In the genomic region with DNA sequence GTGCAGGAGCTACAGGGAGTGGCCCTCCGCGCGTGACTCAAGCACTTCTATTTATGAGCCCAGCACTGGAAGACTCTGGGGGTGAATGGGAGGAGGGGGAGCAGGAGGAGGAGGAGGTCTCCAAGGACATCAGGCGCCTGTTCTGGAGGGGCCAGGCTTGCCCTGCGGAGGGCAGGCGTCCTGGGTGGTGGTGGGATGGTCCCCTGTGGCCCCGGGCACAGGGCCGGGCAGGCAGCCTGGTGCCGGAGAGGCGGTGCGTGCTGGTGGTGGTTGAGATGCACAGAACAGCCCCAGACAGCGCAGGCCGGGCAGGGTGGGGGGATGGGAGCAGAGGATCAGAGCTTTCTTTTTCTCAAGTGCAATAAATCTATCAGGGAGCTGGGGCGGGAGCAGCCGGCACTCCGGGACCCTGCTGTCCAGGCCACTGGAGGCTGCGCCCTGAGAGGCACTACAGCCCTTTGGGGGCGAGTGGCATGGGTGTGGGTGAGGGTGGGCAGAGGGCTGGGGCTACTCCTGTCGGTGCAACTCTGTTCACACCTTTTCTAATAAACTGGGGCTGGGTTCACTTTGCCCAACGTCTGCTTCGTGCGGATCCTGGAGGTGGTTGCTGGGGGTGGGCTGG, we compare ENCODE assay signal across 21 cellular contexts.
"Had no signal": no experiment of that assay in that cellular context is flagged by ENCODE, and none has a peak within 500 bp of the region (broad histone marks: within the 10 kb centered on the region; RNA-seq: fewer than 3 reads in every experiment).

No MANE protein-coding gene starts in this region.

- H3K4me1 Mint-ChIP-seq: WTC11 had no signal

- H3K4me3 ChIP-seq: hepatocyte, left ventricle myocardium inferior, skin epidermis, transverse colon had no signal

- H3K27me3 Mint-ChIP-seq: activated T-helper 17 cell treated with anti-CD3 and anti-CD28 coated beads, Interleukin-2, amount 50 U/mL, for 72 hours; natural killer cell treated with Interleukin-12 subunit alpha and Interleukin-12 subunit beta and Interleukin-15 and Interleukin-18, amount 100 ng/mL, for 72 hours had no signal

- H3K9me3 ChIP-seq: left ventricle myocardium inferior, transverse colon had no signal

- DNase-seq: activated T-cell treated with anti-CD3 and anti-CD28 coated beads, Interleukin-2, amount 50 U/mL, for 1 hour; effector CD4-positive, alpha-beta T cell; foreskin keratinocyte; immature natural killer cell; kidney glomerular epithelial cell; left ventricle myocardium inferior; stimulated activated CD4-positive, alpha-beta T cell treated with anti-CD3 and anti-CD28 coated beads, Interleukin-1b, Interleukin-23, amount 100 ng/mL, for 48 hours; stimulated activated naive CD8-positive, alpha-beta T cell treated with anti-CD3 and anti-CD28 coated beads, Interleukin-15, amount 100 ng/mL, for 72 hours; T-helper 1 cell; T-helper 9 cell; transverse colon had no signal

- H3K27ac ChIP-seq: foreskin keratinocyte, hepatocyte, left ventricle myocardium inferior, parathyroid adenoma, transverse colon had no signal

- H3K9me3 Mint-ChIP-seq: activated naive CD4-positive, alpha-beta T cell treated with anti-CD3 and anti-CD28 coated beads, Interleukin-2, amount 50 U/mL, for 72 hours; activated T-helper 17 cell treated with anti-CD3 and anti-CD28 coated beads, Interleukin-2, amount 50 U/mL, for 72 hours; dendritic cell treated with granulocyte-macrophage colony-stimulating factor and Interleukin-4, amounts not matched to agents 40 ng/mL and 50 ng/mL, for 4 days; immature natural killer cell; natural killer cell treated with Interleukin-12 subunit alpha and Interleukin-12 subunit beta and Interleukin-15 and Interleukin-18, amount 100 ng/mL, for 72 hours; stimulated activated naive CD8-positive, alpha-beta T cell treated with anti-CD3 and anti-CD28 coated beads, Interleukin-15, amount 100 ng/mL, for 72 hours; WTC11 had no signal

- ATAC-seq: activated naive CD4-positive, alpha-beta T cell treated with anti-CD3 and anti-CD28 coated beads, Interleukin-2, amount 50 U/mL, for 72 hours; activated T-helper 17 cell treated with anti-CD3 and anti-CD28 coated beads, Interleukin-2, amount 50 U/mL, for 72 hours; foreskin keratinocyte; natural killer cell treated with Interleukin-12 subunit alpha and Interleukin-12 subunit beta and Interleukin-15 and Interleukin-18, amount 100 ng/mL, for 72 hours; right cardiac atrium; stimulated activated naive CD8-positive, alpha-beta T cell treated with anti-CD3 and anti-CD28 coated beads, Interleukin-15, amount 100 ng/mL, for 72 hours; WTC11 had no signal

- H3K4me3 Mint-ChIP-seq: activated T-helper 17 cell treated with anti-CD3 and anti-CD28 coated beads, Interleukin-2, amount 50 U/mL, for 72 hours; dendritic cell treated with granulocyte-macrophage colony-stimulating factor and Interleukin-4, amounts not matched to agents 40 ng/mL and 50 ng/mL, for 4 days; immature natural killer cell; natural killer cell treated with Interleukin-12 subunit alpha and Interleukin-12 subunit beta and Interleukin-15 and Interleukin-18, amount 100 ng/mL, for 72 hours; stimulated activated naive CD8-positive, alpha-beta T cell treated with anti-CD3 and anti-CD28 coated beads, Interleukin-15, amount 100 ng/mL, for 72 hours; WTC11 had no signal

- H3K36me3 Mint-ChIP-seq: natural killer cell treated with Interleukin-12 subunit alpha and Interleukin-12 subunit beta and Interleukin-15 and Interleukin-18, amount 100 ng/mL, for 72 hours had no signal

- H3K9ac ChIP-seq: parathyroid adenoma had no signal

- H3K4me1 ChIP-seq: foreskin keratinocyte, parathyroid adenoma had no signal

- H3K27ac Mint-ChIP-seq: activated naive CD4-positive, alpha-beta T cell treated with anti-CD3 and anti-CD28 coated beads, Interleukin-2, amount 50 U/mL, for 72 hours; activated T-helper 17 cell treated with anti-CD3 and anti-CD28 coated beads, Interleukin-2, amount 50 U/mL, for 72 hours; dendritic cell treated with granulocyte-macrophage colony-stimulating factor and Interleukin-4, amounts not matched to agents 40 ng/mL and 50 ng/mL, for 4 days; immature natural killer cell; natural killer cell treated with Interleukin-12 subunit alpha and Interleukin-12 subunit beta and Interleukin-15 and Interleukin-18, amount 100 ng/mL, for 72 hours; WTC11 had no signal

- FAIRE-seq: urothelium cell line had no signal
